Comparison of ENCODE assay signal across 25 cellular contexts in the genomic region with DNA sequence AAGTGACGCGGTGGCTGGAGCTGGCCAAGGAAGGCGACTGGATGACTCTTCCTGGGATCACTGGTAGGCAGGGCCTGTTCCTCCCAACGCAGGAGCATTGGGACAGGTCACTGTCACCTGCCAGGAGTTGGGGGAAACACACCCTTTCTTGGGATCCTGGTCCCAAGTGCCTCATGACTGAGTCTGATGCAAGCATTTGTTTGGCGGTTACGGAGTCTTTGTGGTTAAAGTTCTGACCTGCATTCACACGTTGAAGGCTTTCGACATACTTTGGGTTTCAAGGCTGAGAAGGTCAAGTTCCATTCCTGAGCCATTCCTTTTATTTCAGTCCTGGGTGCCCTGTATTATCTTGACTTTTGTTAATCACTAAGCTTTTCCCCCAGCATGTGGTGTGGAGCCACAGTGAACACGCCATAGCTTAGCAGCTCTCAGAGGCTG. TPM values are rescaled to one million over a fixed set of nuclear protein-coding genes. Genes with fewer than 3 reads are reported as not detected.
DNase-seq lines count a peak whose midpoint lies in the region; ATAC-seq and TF ChIP-seq lines count a peak whose summit lies in the region.
"Had no signal": no experiment of that assay in that cellular context is flagged by ENCODE, and none has a peak within 500 bp of the region (broad histone marks: within the 10 kb centered on the region; RNA-seq: fewer than 3 reads in every experiment).

No MANE protein-coding gene starts in this region.

- DNase-seq in MCF 10A (ENCODE audit: unreplicated experiment) = peak; percentile 86
- DNase-seq in breast epithelium (ENCODE audit: low spot score in 2 of 2) = no peak
- peak; percentile 81 for DNase-seq in SKM-1 treated with dmso at 0.1 percent for 144 hours (lab: John Stamatoyannopoulos, UW; ENCODE audit: unreplicated experiment)
- peak; percentile 19 for DNase-seq in glomerular visceral epithelial cell (ENCODE audit: extremely low spot score)
- no peak for DNase-seq in type B pancreatic cell (ENCODE audit: extremely low spot score, unreplicated experiment)
- no peak for DNase-seq in activated CD4-positive, alpha-beta T cell treated with anti-CD3 and anti-CD28 coated beads, Interleukin-2, amount 10 ng/mL, durations not matched to agents 7 days and 5 days
- no peak for DNase-seq in GM19240 (ENCODE audit: insufficient read length, low spot score)
- DNase-seq: activated naive CD8-positive, alpha-beta T cell treated with anti-CD3 and anti-CD28 coated beads, Interleukin-2, amount 10 ng/mL, durations not matched to agents 7 days and 5 days; BE2C; NCI-H1105; NCI-H2081 treated with DMSO at 0.1 percent for 48 hours; NCI-H524; PC-9; stimulated activated CD4-positive, alpha-beta T cell treated with anti-CD3 and anti-CD28 coated beads, Interleukin-4, amount 100 ng/mL, for 1 hour had no signal

- BruUV-seq in MCF 10A (replicated peaks; lab: Mats Ljungman, UMichigan) = no TSS peak

- H3K9me3 Mint-ChIP-seq in MCF 10A (ENCODE audit: unreplicated experiment) (no peaks in the 10 kb centered on the region), type B pancreatic cell (no peaks in the 10 kb centered on the region)
- no peaks in the 10 kb centered on the region for H3K9me3 Mint-ChIP-seq in activated CD4-positive, alpha-beta T cell treated with anti-CD3 and anti-CD28 coated beads, Interleukin-2, amount 10 ng/mL, durations not matched to agents 7 days and 5 days
- H3K9me3 Mint-ChIP-seq: activated naive CD8-positive, alpha-beta T cell treated with anti-CD3 and anti-CD28 coated beads, Interleukin-2, amount 10 ng/mL, durations not matched to agents 7 days and 5 days; activated T-helper 17 cell treated with anti-CD3 and anti-CD28 coated beads, Interleukin-2, amount 50 U/mL, for 72 hours; mesothelial cell of epicardium; nephron had no signal

- no peak for TF ChIP-seq POLR2A in breast epithelium (IDR thresholded peaks at IDR 0.05)

- H3K4me3 ChIP-seq in breast epithelium = no peak overlapping the region
- H3K4me3 ChIP-seq: gastroesophageal sphincter, PC-9, skin epidermis had no signal

- TF ChIP-seq CTCF in MCF 10A (IDR thresholded peaks at IDR 0.05; ENCODE audit: unreplicated experiment) (no peak), breast epithelium (IDR thresholded peaks at IDR 0.05) (no peak), type B pancreatic cell (conservative IDR thresholded peaks at IDR 0.05) (no peak)

- no peaks in the 10 kb centered on the region for H3K9me3 ChIP-seq in breast epithelium
- H3K9me3 ChIP-seq: BE2C, gastroesophageal sphincter had no signal

- no peaks in the 10 kb centered on the region for H3K36me3 ChIP-seq in breast epithelium
- H3K36me3 ChIP-seq: BE2C had no signal

- no peaks in the 10 kb centered on the region for H3K4me1 ChIP-seq in breast epithelium
- H3K4me1 ChIP-seq: BE2C, gastroesophageal sphincter had no signal

- H3K36me3 Mint-ChIP-seq in MCF 10A (ENCODE audit: insufficient read depth, unreplicated experiment) = no peaks in the 10 kb centered on the region
- no peaks in the 10 kb centered on the region for H3K36me3 Mint-ChIP-seq in type B pancreatic cell
- no peaks in the 10 kb centered on the region for H3K36me3 Mint-ChIP-seq in activated CD4-positive, alpha-beta T cell treated with anti-CD3 and anti-CD28 coated beads, Interleukin-2, amount 10 ng/mL, durations not matched to agents 7 days and 5 days (ENCODE audit: low read depth)
- H3K36me3 Mint-ChIP-seq: brain, mesothelial cell of epicardium had no signal

- H3K4me3 Mint-ChIP-seq in MCF 10A (ENCODE audit: unreplicated experiment) = no peak overlapping the region
- no peak overlapping the region for H3K4me3 Mint-ChIP-seq in type B pancreatic cell
- no peak overlapping the region for H3K4me3 Mint-ChIP-seq in activated CD4-positive, alpha-beta T cell treated with anti-CD3 and anti-CD28 coated beads, Interleukin-2, amount 10 ng/mL, durations not matched to agents 7 days and 5 days
- H3K4me3 Mint-ChIP-seq: activated naive CD8-positive, alpha-beta T cell treated with anti-CD3 and anti-CD28 coated beads, Interleukin-2, amount 10 ng/mL, durations not matched to agents 7 days and 5 days; activated T-helper 17 cell treated with anti-CD3 and anti-CD28 coated beads, Interleukin-2, amount 50 U/mL, for 72 hours; brain; mesothelial cell of epicardium; nephron had no signal

- intact Hi-C loops in MCF 10A (cut with micrococcal nuclease) (loop anchor here (2.0 kb wide), 1 partner anchor 15 kb away; a partner anchor contains a TSS), breast epithelium (cut with DNase I; ENCODE audit: low total_unique reads) (no loop called here)

- H3K27ac Mint-ChIP-seq in MCF 10A (ENCODE audit: low read depth, unreplicated experiment) = peak overlapping the region; percentile 49
- H3K27ac Mint-ChIP-seq in type B pancreatic cell = peak overlapping the region; percentile 56
- H3K27ac Mint-ChIP-seq in activated CD4-positive, alpha-beta T cell treated with anti-CD3 and anti-CD28 coated beads, Interleukin-2, amount 10 ng/mL, durations not matched to agents 7 days and 5 days = no peak overlapping the region
- H3K27ac Mint-ChIP-seq: activated naive CD8-positive, alpha-beta T cell treated with anti-CD3 and anti-CD28 coated beads, Interleukin-2, amount 10 ng/mL, durations not matched to agents 7 days and 5 days; activated T-helper 17 cell treated with anti-CD3 and anti-CD28 coated beads, Interleukin-2, amount 50 U/mL, for 72 hours; mesothelial cell of epicardium; nephron; progenitor cell of endocrine pancreas had no signal

- H3K27me3 Mint-ChIP-seq in MCF 10A (ENCODE audit: insufficient read depth, unreplicated experiment) (no peaks in the 10 kb centered on the region), type B pancreatic cell (no peaks in the 10 kb centered on the region)
- no peaks in the 10 kb centered on the region for H3K27me3 Mint-ChIP-seq in activated CD4-positive, alpha-beta T cell treated with anti-CD3 and anti-CD28 coated beads, Interleukin-2, amount 10 ng/mL, durations not matched to agents 7 days and 5 days
- H3K27me3 Mint-ChIP-seq: activated naive CD8-positive, alpha-beta T cell treated with anti-CD3 and anti-CD28 coated beads, Interleukin-2, amount 10 ng/mL, durations not matched to agents 7 days and 5 days; activated T-helper 17 cell treated with anti-CD3 and anti-CD28 coated beads, Interleukin-2, amount 50 U/mL, for 72 hours had no signal

- H3K4me1 Mint-ChIP-seq in MCF 10A (ENCODE audit: insufficient read depth, unreplicated experiment) (peaks cover 16% of the 10 kb centered on the region), type B pancreatic cell (ENCODE audit: unreplicated experiment) (no peaks in the 10 kb centered on the region)
- H3K4me1 Mint-ChIP-seq in activated CD4-positive, alpha-beta T cell treated with anti-CD3 and anti-CD28 coated beads, Interleukin-2, amount 10 ng/mL, durations not matched to agents 7 days and 5 days = peaks cover 4% of the 10 kb centered on the region
- H3K4me1 Mint-ChIP-seq: activated T-helper 17 cell treated with anti-CD3 and anti-CD28 coated beads, Interleukin-2, amount 50 U/mL, for 72 hours; brain; mesothelial cell of epicardium; nephron had no signal

- CTCF ChIA-PET in MCF 10A (lab: Yijun Ruan, JAX) = interaction anchor here (0.6 to 1.3 kb wide), 6 partner anchors 10 to 86 kb away, joined by 3 to 5 read pairs (median 3); no protein-coding TSS in a partner anchor
- CTCF ChIA-PET in activated CD4-positive, alpha-beta T cell treated with anti-CD3 and anti-CD28 coated beads, Interleukin-2, amount 10 ng/mL, durations not matched to agents 7 days and 5 days (lab: Charles Lee) = no interaction called here

- no peak overlapping the region for H3K27ac ChIP-seq in breast epithelium
- H3K27ac ChIP-seq: 22Rv1, gastroesophageal sphincter, PC-9 had no signal

- no peak for ATAC-seq in GM18519 (IDR thresholded peaks at IDR 0.05; ENCODE audit: low FRiP score, unreplicated experiment)
- ATAC-seq: activated T-helper 17 cell treated with anti-CD3 and anti-CD28 coated beads, Interleukin-2, amount 50 U/mL, for 72 hours; gastroesophageal sphincter had no signal

- POLR2A ChIA-PET in MCF 10A (lab: Yijun Ruan, JAX) = interaction anchor here (1.1 to 5.4 kb wide), 3 partner anchors 15 to 63 kb away, joined by 3 to 82 read pairs (median 3); a partner anchor contains a TSS
- POLR2A ChIA-PET in activated CD4-positive, alpha-beta T cell treated with anti-CD3 and anti-CD28 coated beads, Interleukin-2, amount 10 ng/mL, durations not matched to agents 7 days and 5 days (lab: Charles Lee) = no interaction called here

- no peaks in the 10 kb centered on the region for H3K27me3 ChIP-seq in breast epithelium
- H3K27me3 ChIP-seq: BE2C, gastroesophageal sphincter had no signal

RNA-seq across cellular contexts. Expression of a gene that starts 6.0 kb away (rescaled TPM):
- total RNA-seq in MCF 10A (2022) (not detected in 2 replicates), breast epithelium (under 1 TPM in 2 of 3 donors, not detected in 1; 0.29 to 0.66 TPM), type B pancreatic cell (ENCODE audit: low replicate concordance) (0.17 TPM in 1 of 2 replicates, not detected in the other)
- under 1 TPM; 0.17 to 0.30 TPM for total RNA-seq in activated CD4-positive, alpha-beta T cell treated with anti-CD3 and anti-CD28 coated beads, Interleukin-2, amount 10 ng/mL, durations not matched to agents 7 days and 5 days
- total RNA-seq: endothelial cell of umbilical vein, progenitor cell of endocrine pancreas, urinary bladder had no signal

RNA-seq across cellular contexts. Expression of a gene that starts 15.8 kb away (rescaled TPM):
- total RNA-seq in MCF 10A (2022) (108 and 120 TPM in 2 replicates), breast epithelium (10 to 100 TPM; 52.8 to 72.9 (median 68.2) TPM), type B pancreatic cell (ENCODE audit: low replicate concordance) (59.1 and 65.2 TPM in 2 replicates)
- 10 to 100 TPM; 65.5 to 73.0 TPM for total RNA-seq in activated CD4-positive, alpha-beta T cell treated with anti-CD3 and anti-CD28 coated beads, Interleukin-2, amount 10 ng/mL, durations not matched to agents 7 days and 5 days

RNA-seq across cellular contexts. Expression of a gene that starts 16.6 kb away (rescaled TPM):
- 341 and 351 TPM in 2 replicates for total RNA-seq in MCF 10A (2022)
- 100 to 1,000 TPM; 119 to 151 (median 137) TPM for total RNA-seq in breast epithelium
- 206 and 235 TPM in 2 replicates for total RNA-seq in type B pancreatic cell (ENCODE audit: low replicate concordance)
- total RNA-seq in activated CD4-positive, alpha-beta T cell treated with anti-CD3 and anti-CD28 coated beads, Interleukin-2, amount 10 ng/mL, durations not matched to agents 7 days and 5 days = 100 to 1,000 TPM; 192 to 209 TPM

RNA-seq across cellular contexts. Expression of a gene that starts 44.2 kb away (rescaled TPM):
- total RNA-seq in MCF 10A (2022) (13.4 and 46.0 TPM in 2 replicates), breast epithelium (10 to 100 TPM in 2 of 3 donors, 1 to 10 TPM in 1; 9.4 to 10.5 (median 10.1) TPM), type B pancreatic cell (ENCODE audit: low replicate concordance) (38.4 and 67.4 TPM in 2 replicates)
- total RNA-seq in activated CD4-positive, alpha-beta T cell treated with anti-CD3 and anti-CD28 coated beads, Interleukin-2, amount 10 ng/mL, durations not matched to agents 7 days and 5 days = 10 to 100 TPM; 58.4 to 65.8 TPM

Comparison
In these comparisons a context has a peak if more than half of its experiments do, and no peak if none do; other contexts are left out.
1. DNase-seq: peak in MCF 10A (single experiment), SKM-1 treated with dmso at 0.1 percent for 144 hours (single experiment) and glomerular visceral epithelial cell (single experiment); none in breast epithelium (0 of 2), type B pancreatic cell (single experiment), activated CD4-positive, alpha-beta T cell treated with anti-CD3 and anti-CD28 coated beads, Interleukin-2, amount 10 ng/mL, durations not matched to agents 7 days and 5 days (single experiment) and GM19240 (single experiment).